ENCODE assay signal across 11 cellular contexts in genomic region chr7:75971961-75972763, GRCh38. TPM values are rescaled to one million over a fixed set of nuclear protein-coding genes. Genes with fewer than 3 reads are reported as not detected.
DNase-seq lines count a peak whose midpoint lies in the region; ATAC-seq and TF ChIP-seq lines count a peak whose summit lies in the region.
"Had no signal": no experiment of that assay in that cellular context is flagged by ENCODE, and none has a peak within 500 bp of the region (broad histone marks: within the 10 kb centered on the region; RNA-seq: fewer than 3 reads in every experiment).

No MANE protein-coding gene starts in this region.

- DNase-seq in NOMO-1 (lab: John Stamatoyannopoulos, UW; ENCODE audit: unreplicated experiment in 2 of 2), result peak; percentile 30 to 39
- no peak for DNase-seq in NOMO-1 treated with dmso at 0.1 percent for 144 hours (lab: John Stamatoyannopoulos, UW; ENCODE audit: unreplicated experiment)
- DNase-seq in iris pigment epithelial cell (ENCODE audit: low read depth), result peak; percentile 52
- no peak for DNase-seq in thyroid gland
- DNase-seq in activated CD4-positive, alpha-beta memory T cell treated with anti-CD3 and anti-CD28 coated beads for 36 hours, result no peak
- DNase-seq: central memory CD4-positive, alpha-beta T cell; stimulated activated CD8-positive, alpha-beta memory T cell treated with anti-CD3 and anti-CD28 coated beads, Interleukin-4, amount 100 ng/mL, for 48 hours; T-helper 9 cell had no signal

- no peak for TF ChIP-seq CTCF in thyroid gland (IDR thresholded peaks at IDR 0.05)

- peaks cover 12% of the 10 kb centered on the region for H3K36me3 Mint-ChIP-seq in activated CD4-positive, alpha-beta memory T cell treated with anti-CD3 and anti-CD28 coated beads for 36 hours

- H3K27me3 ChIP-seq in thyroid gland, result no peaks in the 10 kb centered on the region

- H3K36me3 ChIP-seq in thyroid gland, result peaks cover 9 to 21% of the 10 kb centered on the region in 2 donors

- intact Hi-C loops in thyroid gland (cut with DNase I), result no loop called here
- intact Hi-C loops in activated CD4-positive, alpha-beta memory T cell treated with anti-CD3 and anti-CD28 coated beads for 36 hours (cut with micrococcal nuclease), result no loop called here

- POLR2A ChIA-PET in activated CD4-positive, alpha-beta memory T cell treated with anti-CD3 and anti-CD28 coated beads for 36 hours (lab: Charles Lee), result no interaction called here

- H3K9me3 ChIP-seq in thyroid gland, result no peaks in the 10 kb centered on the region

- peak overlapping the region; percentile 26 for H3K27ac ChIP-seq in adipose tissue (ENCODE audit: low read depth, low read length)
- peak overlapping the region in 2 of 3 donors; percentile 4 to 26 for H3K27ac ChIP-seq in thyroid gland

- no peak overlapping the region for H3K4me3 Mint-ChIP-seq in activated CD4-positive, alpha-beta memory T cell treated with anti-CD3 and anti-CD28 coated beads for 36 hours

- 40 to 70% (median 46%) methylated on average over 19 of the region's 19 CpGs for WGBS in adipose tissue, 3 donors
- 73 to 78% methylated on average over 18 to 19 of the region's 19 CpGs for WGBS in thyroid gland, 2 donors

- no peak overlapping the region for H3K4me3 ChIP-seq in thyroid gland (replicated peaks in 1 of 3)

- ATAC-seq in GM19467 (IDR thresholded peaks at IDR 0.05; ENCODE audit: unreplicated experiment) (no peak), HG03039 (IDR thresholded peaks at IDR 0.05; ENCODE audit: unreplicated experiment) (no peak)

- H3K27ac Mint-ChIP-seq in activated CD4-positive, alpha-beta memory T cell treated with anti-CD3 and anti-CD28 coated beads for 36 hours, result no peak overlapping the region

- TF ChIP-seq POLR2A in thyroid gland (IDR thresholded peaks at IDR 0.05), result no peak

- no peaks in the 10 kb centered on the region for H3K27me3 Mint-ChIP-seq in activated CD4-positive, alpha-beta memory T cell treated with anti-CD3 and anti-CD28 coated beads for 36 hours

- no peaks in the 10 kb centered on the region for H3K4me1 Mint-ChIP-seq in activated CD4-positive, alpha-beta memory T cell treated with anti-CD3 and anti-CD28 coated beads for 36 hours (ENCODE audit: low read depth)

- peaks cover 12 to 30% of the 10 kb centered on the region in 2 donors for H3K4me1 ChIP-seq in thyroid gland

- CTCF ChIA-PET in activated CD4-positive, alpha-beta memory T cell treated with anti-CD3 and anti-CD28 coated beads for 36 hours (lab: Charles Lee), result interaction anchor here (1.5 kb wide), 1 partner anchor 48 kb away, joined by 4 read pairs; no protein-coding TSS in a partner anchor

- H3K9me3 Mint-ChIP-seq in activated CD4-positive, alpha-beta memory T cell treated with anti-CD3 and anti-CD28 coated beads for 36 hours, result no peaks in the 10 kb centered on the region

RNA-seq across cellular contexts. Expression of gene TMEM120A, which starts 22.2 kb away (rescaled TPM):
- polyA plus RNA-seq in adipose tissue, result 100 to 1,000 TPM in 2 of 3 donors, 10 to 100 TPM in 1; 62.5 to 257 (median 117) TPM
- 10 to 100 TPM; 25.4 to 38.2 (median 34.9) TPM for total RNA-seq in thyroid gland
- 10 to 100 TPM; 24.2 to 25.8 TPM for total RNA-seq in activated CD4-positive, alpha-beta memory T cell treated with anti-CD3 and anti-CD28 coated beads for 36 hours

RNA-seq across cellular contexts. Expression of gene POR, which starts 57.2 kb away (rescaled TPM):
- 100 to 1,000 TPM in 1 of 3 donors, 10 to 100 TPM in 2; 59.6 to 250 (median 70.1) TPM for polyA plus RNA-seq in adipose tissue
- 100 to 1,000 TPM; 141 to 341 (median 285) TPM for total RNA-seq in thyroid gland
- 10 to 100 TPM; 28.9 to 35.2 TPM for total RNA-seq in activated CD4-positive, alpha-beta memory T cell treated with anti-CD3 and anti-CD28 coated beads for 36 hours

Comparison
In these comparisons a context has a peak if more than half of its experiments do, and no peak if none do; other contexts are left out.
1. DNase-seq: peak in NOMO-1 (2 of 2) and iris pigment epithelial cell (single experiment); none in NOMO-1 treated with dmso at 0.1 percent for 144 hours (single experiment), thyroid gland (0 of 2) and activated CD4-positive, alpha-beta memory T cell treated with anti-CD3 and anti-CD28 coated beads for 36 hours (single experiment).